In genomic region chr1:227934476-227935313, GRCh38 we compare ENCODE assay signal across 9 cellular contexts. TPM values are rescaled to one million over a fixed set of nuclear protein-coding genes. Genes with fewer than 3 reads are reported as not detected.
DNase-seq lines count a peak whose midpoint lies in the region; ATAC-seq and TF ChIP-seq lines count a peak whose summit lies in the region.
"Had no signal": no experiment of that assay in that cellular context is flagged by ENCODE, and none has a peak within 500 bp of the region (broad histone marks: within the 10 kb centered on the region; RNA-seq: fewer than 3 reads in every experiment).

No MANE protein-coding gene starts in this region.

- 65 to 81% methylated on average over 5 of the region's 5 CpGs for WGBS in body of pancreas, 2 donors

- no peaks in the 10 kb centered on the region for H3K9me3 ChIP-seq in body of pancreas
- H3K9me3 ChIP-seq in muscle layer of colon (ENCODE audit: low read length): no peaks in the 10 kb centered on the region
- H3K9me3 ChIP-seq in upper lobe of right lung: no peaks in the 10 kb centered on the region
- H3K9me3 ChIP-seq: thoracic aorta had no signal

- DNase-seq in AG09309 (ENCODE audit: low read depth) (peak; percentile 16), OCI-M1 (lab: John Stamatoyannopoulos, UW) (peak; percentile 65), body of pancreas (peak in 2 of 4 donors; percentile 12 to 23), upper lobe of right lung (peak; percentile 16), NCI-H446 treated with DMSO at 0.1 percent for 48 hours (lab: John Stamatoyannopoulos, UW) (no peak), middle frontal gyrus (ENCODE audit: extremely low spot score, low spot score) (no peak)

- ATAC-seq in body of pancreas (peak; percentile 69), upper lobe of right lung (peak; percentile 61), HG02973 (IDR thresholded peaks at IDR 0.05; ENCODE audit: unreplicated experiment) (no peak)

- TF ChIP-seq POLR2A in body of pancreas (IDR thresholded peaks at IDR 0.05): no peak

- H3K9ac ChIP-seq in muscle layer of colon (ENCODE audit: low read length): no peak overlapping the region

- no peak overlapping the region for H3K4me3 ChIP-seq in AG09309 (ENCODE audit: control insufficient read depth, low read depth, low read length)
- no peak overlapping the region for H3K4me3 ChIP-seq in body of pancreas
- H3K4me3 ChIP-seq in muscle layer of colon (ENCODE audit: low read depth in 1 of 2, low read length in 2 of 2): no peak overlapping the region
- H3K4me3 ChIP-seq in upper lobe of right lung: no peak overlapping the region
- H3K4me3 ChIP-seq: thoracic aorta had no signal

- H3K27me3 ChIP-seq in body of pancreas: no peaks in the 10 kb centered on the region
- no peaks in the 10 kb centered on the region for H3K27me3 ChIP-seq in muscle layer of colon (ENCODE audit: control insufficient read depth in 1 of 2, insufficient read depth in 2 of 2, low read length in 2 of 2)
- no peaks in the 10 kb centered on the region for H3K27me3 ChIP-seq in upper lobe of right lung

- intact Hi-C loops in body of pancreas (cut with DNase I): no loop called here
- intact Hi-C loops in upper lobe of right lung (cut with DNase I): no loop called here

- H3K4me1 ChIP-seq in body of pancreas (no peaks in the 10 kb centered on the region), muscle layer of colon (ENCODE audit: insufficient read depth, low read length) (peaks cover 16% of the 10 kb centered on the region), upper lobe of right lung (no peaks in the 10 kb centered on the region)

- H3K27ac ChIP-seq in body of pancreas: peak overlapping the region in 1 of 4 donors; percentile 0
- H3K27ac ChIP-seq in muscle layer of colon (ENCODE audit: low read depth, low read length): peak overlapping the region; percentile 46
- H3K27ac ChIP-seq in upper lobe of right lung: peak overlapping the region; percentile 63
- H3K27ac ChIP-seq: thoracic aorta had no signal

- no peak for TF ChIP-seq CTCF in AG09309 (IDR thresholded peaks at IDR 0.05; ENCODE audit: control insufficient read depth, insufficient read depth, low read depth, low read length, missing control alignments)
- no peak for TF ChIP-seq CTCF in body of pancreas (IDR thresholded peaks at IDR 0.05)
- TF ChIP-seq CTCF in upper lobe of right lung (IDR thresholded peaks at IDR 0.05): no peak

- H3K36me3 ChIP-seq in body of pancreas (replicated peaks in 1 of 2; ENCODE audit: insufficient read depth in 1 of 2, low read depth in 2 of 2): no peaks in the 10 kb centered on the region
- no peaks in the 10 kb centered on the region for H3K36me3 ChIP-seq in muscle layer of colon (ENCODE audit: insufficient read depth, low read length)
- H3K36me3 ChIP-seq in upper lobe of right lung: no peaks in the 10 kb centered on the region
- H3K36me3 ChIP-seq: thoracic aorta had no signal

RNA-seq across cellular contexts. Expression of gene WNT9A, which starts 13.0 kb away (rescaled TPM):
- total RNA-seq in body of pancreas (1 to 10 TPM in 1 of 2 donors, under 1 TPM in 1; 0.66 to 2.1 TPM), upper lobe of right lung (10.2 TPM)

Comparison
In these comparisons a context has a peak if more than half of its experiments do, and no peak if none do; other contexts are left out.
1. DNase-seq: peak in AG09309 (single experiment), OCI-M1 (single experiment) and upper lobe of right lung (single experiment); none in NCI-H446 treated with DMSO at 0.1 percent for 48 hours (single experiment) and middle frontal gyrus (single experiment).